In the genomic region with DNA sequence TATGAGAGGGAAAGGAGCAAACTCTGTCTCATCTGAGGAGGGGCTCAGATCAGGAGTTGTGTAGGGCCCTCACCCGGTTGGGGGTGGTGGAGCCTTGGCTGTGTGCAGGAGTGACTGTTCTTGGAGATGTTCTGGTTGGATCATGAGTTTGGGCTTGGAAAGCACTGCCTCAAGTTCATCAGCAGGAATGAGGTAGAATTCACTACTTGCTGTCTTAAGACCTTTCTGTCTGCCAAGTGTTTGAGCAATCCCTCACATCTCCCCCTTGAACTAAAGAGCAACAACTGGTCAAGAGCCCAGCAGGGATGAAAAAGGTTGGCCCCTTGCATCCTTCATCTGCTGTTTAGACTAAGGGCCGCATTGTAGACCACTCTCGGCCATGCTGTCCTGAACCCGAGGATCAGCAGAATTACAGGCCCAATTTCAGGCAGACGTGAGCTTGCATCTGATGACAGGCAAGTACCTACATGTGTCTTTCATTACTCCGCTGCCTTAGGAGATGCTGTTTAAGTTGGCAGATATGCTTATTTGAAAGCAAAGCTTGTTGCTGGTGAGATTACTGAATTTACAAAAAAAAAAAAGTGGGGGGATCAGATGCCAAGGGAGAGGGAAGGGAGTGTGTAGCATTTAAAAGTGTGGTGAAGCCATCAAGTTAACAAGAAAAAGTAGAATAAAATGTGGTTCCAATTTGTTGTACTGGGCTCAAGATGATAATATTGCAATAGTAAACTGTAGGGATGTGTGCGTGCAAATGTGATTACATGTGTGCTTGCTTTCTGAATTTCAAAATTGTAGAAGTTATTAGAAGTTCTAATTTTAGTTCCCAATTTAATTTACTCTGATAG, we compare ENCODE assay signal across 1 cellular context.
A peak's percentile ranks its signal among the peaks of the same experiment; 100 is the strongest.
TF ChIP-seq lines count a peak whose summit lies in the region.

No MANE protein-coding gene starts in this region.

TF ChIP-seq in SK-N-SH, 30 proteins besides CTCF, POLR2A, EP300 and RAD21 (continued from another document):
- TF ChIP-seq TAF1 (IDR thresholded peaks at IDR 0.05; ENCODE audit: borderline replicate concordance, low read depth, low read length) (no peak), GATA2 (CRISPR knock-in tag; IDR thresholded peaks at IDR 0.05) (peak; percentile 72), FOXJ3 (CRISPR knock-in tag; IDR thresholded peaks at IDR 0.05) (peak; percentile 55; the same call in 1 of the 2 replicates), RCOR1 (IDR thresholded peaks at IDR 0.05; ENCODE audit: low read length) (peak; percentile 88), CHD2 (IDR thresholded peaks at IDR 0.05; ENCODE audit: low read length, partially characterized antibody) (peak; percentile 88), NFIC (IDR thresholded peaks at IDR 0.05; ENCODE audit: borderline replicate concordance) (no peak), TCF12 (IDR thresholded peaks at IDR 0.05) (peak; percentile 75), EZH2phosphoT487 (IDR thresholded peaks at IDR 0.05; ENCODE audit: borderline replicate concordance, low read depth) (no peak)
TF ChIP-seq in SK-N-SH: peak in this region for 8.
